In genomic region chr5:96957125-96958041, GRCh38 we compare ENCODE assay signal across 8 cellular contexts. TPM values are rescaled to one million over a fixed set of nuclear protein-coding genes. Genes with fewer than 3 reads are reported as not detected.
DNase-seq lines count a peak whose midpoint lies in the region; ATAC-seq, FAIRE-seq and TF ChIP-seq lines count a peak whose summit lies in the region.

No MANE protein-coding gene starts in this region.

- peak overlapping the region; percentile 9 for H3K27ac Mint-ChIP-seq in astrocyte (ENCODE audit: unreplicated experiment)
- no peak overlapping the region for H3K27ac Mint-ChIP-seq in Caco-2 (ENCODE audit: unreplicated experiment)

- H2AFZ ChIP-seq in astrocyte (ENCODE audit: low read depth, low read length) = no peak overlapping the region

- no peaks in the 10 kb centered on the region for H3K9me3 ChIP-seq in astrocyte (ENCODE audit: insufficient read depth, low read depth, low read length)
- 0 out of 2 replicates have a peak, but pooled peaks cover 2% of the 10 kb centered on the region for H3K9me3 ChIP-seq in Caco-2
- H3K9me3 ChIP-seq in BE2C = 0 out of 2 replicates have a peak, but pooled peaks cover 2% of the 10 kb centered on the region

- peaks cover 22% of the 10 kb centered on the region for H3K4me1 Mint-ChIP-seq in astrocyte (ENCODE audit: low read depth, unreplicated experiment)
- H3K4me1 Mint-ChIP-seq in Caco-2 (ENCODE audit: low read depth, unreplicated experiment) = peaks cover 13% of the 10 kb centered on the region

- CTCF ChIA-PET in Caco-2 (lab: Charles Lee) = no interaction called here

- TF ChIP-seq CTCF in GM06990 (IDR thresholded peaks at IDR 0.05; ENCODE audit: insufficient read depth, low read length, poor library complexity, severe bottlenecking) (no peak), astrocyte (IDR thresholded peaks at IDR 0.05; ENCODE audit: insufficient read depth, low read depth, low read length) (no peak), Caco-2 (IDR thresholded peaks at IDR 0.05; ENCODE audit: insufficient read depth in 1 of 2, low read depth in 1 of 2, low read length in 1 of 2, severe bottlenecking in 1 of 2, unreplicated experiment in 1 of 2) (no peak), BE2C (IDR thresholded peaks at IDR 0.05; ENCODE audit: low read depth, low read length) (no peak)

- H3K36me3 ChIP-seq in GM06990 (ENCODE audit: control insufficient read depth, insufficient read depth, low read length) = no peaks in the 10 kb centered on the region
- H3K36me3 ChIP-seq in astrocyte (ENCODE audit: insufficient read depth, low read length) = no peaks in the 10 kb centered on the region
- H3K36me3 ChIP-seq in Caco-2 (ENCODE audit: control insufficient read depth, insufficient read depth, low read length) = no peaks in the 10 kb centered on the region
- no peaks in the 10 kb centered on the region for H3K36me3 ChIP-seq in BE2C

- H3K27ac ChIP-seq in astrocyte (ENCODE audit: low read depth, low read length) = no peak overlapping the region

- peaks cover 23% of the 10 kb centered on the region for H4K20me1 ChIP-seq in astrocyte (ENCODE audit: insufficient read depth, low read length)

- H3K79me2 ChIP-seq in astrocyte (ENCODE audit: insufficient read depth, low read length) = peaks cover 54% of the 10 kb centered on the region

- H3K27me3 ChIP-seq in GM06990 (replicated peaks; ENCODE audit: control insufficient read depth, insufficient read depth, low read length) (no peaks in the 10 kb centered on the region), astrocyte (ENCODE audit: insufficient read depth, low read length) (no peaks in the 10 kb centered on the region), Caco-2 (replicated peaks; ENCODE audit: control insufficient read depth, insufficient read depth, low read length) (no peaks in the 10 kb centered on the region), BE2C (no peaks in the 10 kb centered on the region)

- ATAC-seq in GM19372 (IDR thresholded peaks at IDR 0.05; ENCODE audit: low read depth, unreplicated experiment) (peak; percentile 32), HG03196 (IDR thresholded peaks at IDR 0.05; ENCODE audit: unreplicated experiment) (peak; percentile 41)

- no peak for FAIRE-seq in astrocyte (lab: Jason Lieb, UNC)

- BruUV-seq in Caco-2 (replicated peaks; lab: Mats Ljungman, UMichigan) = no TSS peak

- peak; percentile 51 for DNase-seq in GM06990 (ENCODE audit: extremely low read depth, insufficient read length)
- no peak for DNase-seq in astrocyte (ENCODE audit: low read depth)
- DNase-seq in Caco-2 = no peak
- DNase-seq in central memory CD4-positive, alpha-beta T cell = no peak
- DNase-seq in BE2C = no peak
- DNase-seq in dermis blood vessel endothelial cell = no peak

- H3K9me3 Mint-ChIP-seq in astrocyte (ENCODE audit: unreplicated experiment) (no peaks in the 10 kb centered on the region), Caco-2 (ENCODE audit: unreplicated experiment) (no peaks in the 10 kb centered on the region)

- no peaks in the 10 kb centered on the region for H3K4me1 ChIP-seq in astrocyte (ENCODE audit: insufficient read depth, low read length)
- no peaks in the 10 kb centered on the region for H3K4me1 ChIP-seq in Caco-2
- H3K4me1 ChIP-seq in BE2C = peaks cover 3% of the 10 kb centered on the region; the same call in 1 of the 2 replicates

- intact Hi-C loops in Caco-2 (cut with micrococcal nuclease; ENCODE audit: unreplicated experiment) = no loop called here

- H3K36me3 Mint-ChIP-seq in astrocyte (ENCODE audit: low read depth, unreplicated experiment) (peaks cover 2% of the 10 kb centered on the region), Caco-2 (ENCODE audit: insufficient read depth, unreplicated experiment) (no peaks in the 10 kb centered on the region)

- H3K4me3 Mint-ChIP-seq in astrocyte (ENCODE audit: unreplicated experiment) = no peak overlapping the region
- H3K4me3 Mint-ChIP-seq in Caco-2 (ENCODE audit: unreplicated experiment) = no peak overlapping the region

- no peak overlapping the region for H3K4me2 ChIP-seq in astrocyte (ENCODE audit: low read length)

- POLR2A ChIA-PET in Caco-2 (lab: Charles Lee) = no interaction called here

- H3K27me3 Mint-ChIP-seq in astrocyte (ENCODE audit: low read depth, unreplicated experiment) (no peaks in the 10 kb centered on the region), Caco-2 (ENCODE audit: insufficient read depth, unreplicated experiment) (no peaks in the 10 kb centered on the region)

- H3K4me3 ChIP-seq in GM06990 (replicated peaks; ENCODE audit: low read depth, low read length) = peak overlapping the region; percentile 26
- H3K4me3 ChIP-seq in astrocyte (ENCODE audit: insufficient read depth, low read depth, low read length) = no peak overlapping the region
- H3K4me3 ChIP-seq in Caco-2 (ENCODE audit: low read depth, low read length) = no peak overlapping the region
- H3K4me3 ChIP-seq in BE2C (ENCODE audit: low read depth, low read length) = no peak overlapping the region

- no peak overlapping the region for H3K9ac ChIP-seq in astrocyte (ENCODE audit: low read length)

RNA-seq across cellular contexts. Expression of gene LNPEP, which starts 21.5 kb away (rescaled TPM):
- 34.9 and 36.3 TPM in 2 replicates for total RNA-seq in astrocyte
- total RNA-seq in Caco-2 (2022) = 21.4 and 21.9 TPM in 2 replicates
- polyA plus RNA-seq in BE2C (2012; ENCODE audit: insufficient read depth, insufficient read length, low read depth) = 4.8 TPM
- total RNA-seq in dermis blood vessel endothelial cell = 48.3 and 57.9 TPM in 2 replicates
